In the genomic region with DNA sequence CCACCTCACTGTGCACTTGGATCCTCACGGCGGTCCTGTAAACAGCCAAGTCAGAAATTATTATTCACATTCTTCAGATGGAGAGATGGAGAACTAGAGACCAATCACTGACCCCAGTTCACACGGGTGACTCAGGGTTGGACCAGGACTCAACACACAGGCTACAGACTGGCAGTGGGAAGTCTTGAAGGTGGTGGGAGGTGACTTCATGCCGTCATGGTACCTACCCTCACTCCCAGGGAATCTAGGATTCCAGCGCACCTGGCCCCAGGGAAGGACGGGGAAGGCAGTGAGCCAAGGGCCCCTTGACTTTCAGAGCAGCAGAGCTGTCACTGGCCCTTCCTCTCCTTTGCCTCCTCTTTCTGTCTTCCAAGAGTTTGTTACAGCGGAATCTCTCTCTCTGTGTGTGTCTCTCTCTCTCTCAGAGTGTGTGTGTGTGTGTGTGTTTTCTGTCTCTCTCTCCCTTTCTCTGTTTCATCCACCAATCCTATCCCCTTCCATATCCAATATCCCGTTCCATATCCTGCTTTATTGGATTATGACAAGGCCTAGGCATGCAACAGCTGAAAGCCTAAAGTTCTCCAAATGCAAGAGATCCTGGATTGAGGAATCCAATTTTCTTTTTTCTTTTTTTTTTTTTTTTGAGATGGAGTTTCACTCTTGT, we compare ENCODE assay signal across 22 cellular contexts. TPM values are rescaled to one million over a fixed set of nuclear protein-coding genes. Genes with fewer than 3 reads are reported as not detected.
"Had no signal": no experiment of that assay in that cellular context is flagged by ENCODE, and none has a peak within 500 bp of the region (broad histone marks: within the 10 kb centered on the region; RNA-seq: fewer than 3 reads in every experiment).

No MANE protein-coding gene starts in this region.

- H3K27me3 Mint-ChIP-seq: activated naive CD8-positive, alpha-beta T cell treated with anti-CD3 and anti-CD28 coated beads, Interleukin-2, amount 50 U/mL, for 24 hours had no signal

- H3K4me3 ChIP-seq: coronary artery, lower lobe of right lung, ovary, right lobe of liver, smooth muscle cell, thoracic aorta had no signal

- ATAC-seq: activated naive CD8-positive, alpha-beta T cell treated with anti-CD3 and anti-CD28 coated beads, Interleukin-2, amount 50 U/mL, for 24 hours; stimulated activated memory B cell treated with anti-CD40 and anti-IgM and Interleukin-4, amounts not matched to agents 10 μg/mL and 1 μg/mL and 100 μg/mL, for 72 hours had no signal

- H3K27ac Mint-ChIP-seq: activated naive CD4-positive, alpha-beta T cell treated with anti-CD3 and anti-CD28 coated beads, Interleukin-2, amount 10 ng/mL, durations not matched to agents 7 days and 5 days; activated naive CD8-positive, alpha-beta T cell treated with anti-CD3 and anti-CD28 coated beads, Interleukin-2, amount 50 U/mL, for 24 hours; stimulated activated memory B cell treated with anti-CD40 and anti-IgM and Interleukin-4, amounts not matched to agents 10 μg/mL and 1 μg/mL and 100 μg/mL, for 72 hours had no signal

- H3K27ac ChIP-seq: brain microvascular endothelial cell, coronary artery, lower lobe of right lung, ovary, right lobe of liver, thoracic aorta, WERI-Rb-1 had no signal

- H3K4me1 Mint-ChIP-seq: activated naive CD4-positive, alpha-beta T cell treated with anti-CD3 and anti-CD28 coated beads, Interleukin-2, amount 10 ng/mL, durations not matched to agents 7 days and 5 days; activated naive CD8-positive, alpha-beta T cell treated with anti-CD3 and anti-CD28 coated beads, Interleukin-2, amount 50 U/mL, for 24 hours had no signal

- H3K4me2 ChIP-seq: smooth muscle cell had no signal

- H3K4me1 ChIP-seq: right lobe of liver had no signal

- H3K36me3 Mint-ChIP-seq: activated naive CD4-positive, alpha-beta T cell treated with anti-CD3 and anti-CD28 coated beads, Interleukin-2, amount 10 ng/mL, durations not matched to agents 7 days and 5 days; stimulated activated memory B cell treated with anti-CD40 and anti-IgM and Interleukin-4, amounts not matched to agents 10 μg/mL and 1 μg/mL and 100 μg/mL, for 72 hours had no signal

- H3K9me3 ChIP-seq: lower lobe of right lung, ovary, right lobe of liver, thoracic aorta had no signal

- H3K4me3 Mint-ChIP-seq: activated naive CD4-positive, alpha-beta T cell treated with anti-CD3 and anti-CD28 coated beads, Interleukin-2, amount 10 ng/mL, durations not matched to agents 7 days and 5 days; activated naive CD8-positive, alpha-beta T cell treated with anti-CD3 and anti-CD28 coated beads, Interleukin-2, amount 50 U/mL, for 24 hours; stimulated activated memory B cell treated with anti-CD40 and anti-IgM and Interleukin-4, amounts not matched to agents 10 μg/mL and 1 μg/mL and 100 μg/mL, for 72 hours had no signal

- H3K9me3 Mint-ChIP-seq: activated naive CD4-positive, alpha-beta T cell treated with anti-CD3 and anti-CD28 coated beads, Interleukin-2, amount 10 ng/mL, durations not matched to agents 7 days and 5 days; activated naive CD8-positive, alpha-beta T cell treated with anti-CD3 and anti-CD28 coated beads, Interleukin-2, amount 50 U/mL, for 24 hours; stimulated activated memory B cell treated with anti-CD40 and anti-IgM and Interleukin-4, amounts not matched to agents 10 μg/mL and 1 μg/mL and 100 μg/mL, for 72 hours had no signal

- FAIRE-seq: frontal cortex had no signal

- H3K27me3 ChIP-seq: brain microvascular endothelial cell, ovary, right lobe of liver had no signal

- H3K36me3 ChIP-seq: brain microvascular endothelial cell, lower lobe of right lung, ovary, right lobe of liver, thoracic aorta, WERI-Rb-1 had no signal

- DNase-seq: activated CD4-positive, alpha-beta T cell treated with anti-CD3 and anti-CD28 coated beads, Interleukin-2, amount 50 U/mL, for 4 hours; activated naive CD4-positive, alpha-beta T cell treated with anti-CD3 and anti-CD28 coated beads, Interleukin-2, amount 10 ng/mL, durations not matched to agents 7 days and 5 days; activated naive CD8-positive, alpha-beta T cell treated with anti-CD3 and anti-CD28 coated beads, Interleukin-2, amount 50 U/mL, for 24 hours; activated T-cell treated with anti-CD3 and anti-CD28 coated beads for 4 hours; brain microvascular endothelial cell; central memory CD4-positive, alpha-beta T cell; lower lobe of right lung; ovary; right lobe of liver; stimulated activated CD4-positive, alpha-beta T cell treated with anti-CD3 and anti-CD28 coated beads, Interleukin-4, amount 100 ng/mL, for 4 hours; WERI-Rb-1 had no signal

RNA-seq across cellular contexts. Expression of gene OPTC, which starts 11.7 kb away (rescaled TPM):
- total RNA-seq: epithelial cell of proximal tubule; frontal cortex; lower lobe of right lung; myocyte; ovary; pulmonary artery endothelial cell; right lobe of liver; smooth muscle cell; T-helper 2 cell treated with Interferon-gamma antibody and Interleukin-4, amounts not matched to agents 100 ng/mL and 5 ng/mL, for 36 hours; thoracic aorta; urinary bladder had no signal
- polyA plus RNA-seq: keratinocyte had no signal

RNA-seq across cellular contexts. Expression of gene PRELP, which starts 30.1 kb away (rescaled TPM):
- total RNA-seq: epithelial cell of proximal tubule; pulmonary artery endothelial cell; T-helper 2 cell treated with Interferon-gamma antibody and Interleukin-4, amounts not matched to agents 100 ng/mL and 5 ng/mL, for 36 hours had no signal
